8 cellular contexts compared by ENCODE assay signal in genomic region chr13:24967985-24968384, GRCh38.
DNase-seq lines count a peak whose midpoint lies in the region; TF ChIP-seq lines count a peak whose summit lies in the region.
"Not testable (repeated sequence)": the region's sequence is repeated elsewhere in the genome, so short reads cannot be mapped to it uniquely, and the experiment has no call there.

No MANE protein-coding gene starts in this region.

- 30% methylated on average over 5 of the region's 5 CpGs for WGBS in smooth muscle cell (ENCODE audit: low lambda C conversion rate)

- H3K27ac ChIP-seq in ACC112 (ENCODE audit: low read depth, low read length); breast epithelium; fibroblast of lung (ENCODE audit: insufficient read depth, low read length); smooth muscle cell (ENCODE audit: low read depth): not testable (repeated sequence)

- H3K4me1 ChIP-seq in ACC112 (ENCODE audit: control insufficient read depth, insufficient read depth, low read length, unreplicated experiment); HAP-1; breast epithelium; fibroblast of lung (ENCODE audit: control insufficient read depth, extremely low read depth, insufficient read depth, low read length); neuron (ENCODE audit: insufficient read depth, low read length); smooth muscle cell (ENCODE audit: low read depth): not testable (repeated sequence)

- TF ChIP-seq POLR2A in breast epithelium (IDR thresholded peaks at IDR 0.05) = not testable (repeated sequence)

- H3K27me3 ChIP-seq in ACC112 (ENCODE audit: insufficient read depth, low read length); HAP-1 (ENCODE audit: low read depth); breast epithelium; fibroblast of lung (ENCODE audit: control insufficient read depth, insufficient read depth, low read length); neuron (ENCODE audit: insufficient read depth, low read length); smooth muscle cell (ENCODE audit: low read depth): not testable (repeated sequence)

- not testable (repeated sequence) for H3K9ac ChIP-seq in fibroblast of lung (ENCODE audit: insufficient read depth, low read length)
- peak overlapping the region; percentile 34 for H3K9ac ChIP-seq in smooth muscle cell (ENCODE audit: low read depth)

- in situ Hi-C loops in HAP-1 (cut with MboI; ENCODE audit: low sequenced_read_pairs); SK-MEL-5 (cut with HindIII; ENCODE audit: low pct_unique_long_range_greater_than_20kb, low sequenced_read_pairs): not testable (repeated sequence)

- TF ChIP-seq CTCF in breast epithelium (IDR thresholded peaks at IDR 0.05); fibroblast of lung (conservative IDR thresholded peaks at IDR 0.05 in 1 of 2, IDR thresholded peaks at IDR 0.05 in 1 of 2; ENCODE audit: low read depth in 1 of 2, low read length in 2 of 2); smooth muscle cell (IDR thresholded peaks at IDR 0.05; ENCODE audit: borderline replicate concordance, insufficient read depth, poor library complexity, severe bottlenecking): not testable (repeated sequence)

- H3K4me3 ChIP-seq in ACC112 (ENCODE audit: low read depth, low read length) = peak overlapping the region; percentile 75
- peak overlapping the region; percentile 30 for H3K4me3 ChIP-seq in HAP-1
- H3K4me3 ChIP-seq in breast epithelium = peak overlapping the region; percentile 31 to 64 (median 45)
- H3K4me3 ChIP-seq in fibroblast of lung (replicated peaks in 1 of 4; ENCODE audit: control extremely low read depth in 1 of 4, insufficient read depth in 1 of 4, low read depth in 3 of 4, low read length in 4 of 4) = peak overlapping the region in 3 of 4 experiments; percentile 31 to 62 (median 55)
- peak overlapping the region; percentile 55 for H3K4me3 ChIP-seq in neuron (ENCODE audit: low read length)
- peak overlapping the region; percentile 62 for H3K4me3 ChIP-seq in smooth muscle cell

- intact Hi-C loops in breast epithelium (cut with DNase I; ENCODE audit: low total_unique reads) = not testable (repeated sequence)

- H3K9me3 ChIP-seq in HAP-1; breast epithelium; fibroblast of lung (ENCODE audit: control insufficient read depth, insufficient read depth, low read depth, low read length); neuron (ENCODE audit: low read length); smooth muscle cell (replicated peaks; ENCODE audit: low read depth): not testable (repeated sequence)

- H2AFZ ChIP-seq in ACC112 (ENCODE audit: low read length, unreplicated experiment) (peak overlapping the region; percentile 60), fibroblast of lung (ENCODE audit: low read length) (peak overlapping the region; percentile 84), neuron (ENCODE audit: low read depth, low read length) (peak overlapping the region; percentile 55), smooth muscle cell (ENCODE audit: low read depth) (peak overlapping the region; percentile 99)

- not testable (repeated sequence) for DNase-seq in HAP-1 (ENCODE audit: low spot score in 2 of 2); breast epithelium (ENCODE audit: low spot score in 2 of 2); smooth muscle cell (lab: John Stamatoyannopoulos, UW; ENCODE audit: unreplicated experiment)
- peak; percentile 15 for DNase-seq in SK-MEL-5 (ENCODE audit: low read depth, low spot score)
- DNase-seq in fibroblast of lung (ENCODE audit: low read depth in 2 of 2) = peak in 1 of 2 donors; percentile 10
- DNase-seq in inferior parietal cortex (ENCODE audit: extremely low spot score) = peak; percentile 19

- H4K20me1 ChIP-seq in fibroblast of lung (ENCODE audit: control insufficient read depth, extremely low read depth, insufficient read depth, low read length); smooth muscle cell (ENCODE audit: low read depth): not testable (repeated sequence)

- not testable (repeated sequence) for H3K36me3 ChIP-seq in ACC112 (ENCODE audit: insufficient read depth, low read length); HAP-1 (replicated peaks); breast epithelium; fibroblast of lung (ENCODE audit: control insufficient read depth, insufficient read depth, low read length); neuron (ENCODE audit: insufficient read depth, low read length); smooth muscle cell (ENCODE audit: low read depth)

- peak overlapping the region; percentile 68 for H3K4me2 ChIP-seq in fibroblast of lung (ENCODE audit: extremely low read depth, insufficient read depth, low read length)
- peak overlapping the region; percentile 95 for H3K4me2 ChIP-seq in smooth muscle cell

- H3K79me2 ChIP-seq in ACC112 (ENCODE audit: control insufficient read depth, insufficient read depth, low read length, unreplicated experiment); fibroblast of lung (ENCODE audit: control insufficient read depth, insufficient read depth, low read length); smooth muscle cell (ENCODE audit: low read depth): not testable (repeated sequence)

- H3F3A ChIP-seq in smooth muscle cell (ENCODE audit: low read depth) = not testable (repeated sequence)
